ENCODE assay signal across 15 cellular contexts in genomic region chr3:78994174-78995027, GRCh38.
DNase-seq lines count a peak whose midpoint lies in the region; ATAC-seq, FAIRE-seq and TF ChIP-seq lines count a peak whose summit lies in the region.
"Had no signal": no experiment of that assay in that cellular context is flagged by ENCODE, and none has a peak within 500 bp of the region (broad histone marks: within the 10 kb centered on the region; RNA-seq: fewer than 3 reads in every experiment).

No MANE protein-coding gene starts in this region.

- no peak for TF ChIP-seq POLR2A in GM12878 (IDR thresholded peaks at IDR 0.05; ENCODE audit: low read depth, low read length)

- H3K4me3 ChIP-seq in HUES64 (ENCODE audit: low read length) (peak overlapping the region; percentile 40), GM12878 (no peak overlapping the region), smooth muscle cell (no peak overlapping the region)
- H3K4me3 ChIP-seq: gastroesophageal sphincter, transverse colon had no signal

- CTCF ChIA-PET in GM12878 (lab: Yijun Ruan, JAX): interaction anchor here (1.1 to 1.3 kb wide), 2 partner anchors 19 to 21 kb away, joined by 3 read pairs; no protein-coding TSS in a partner anchor

- H3K27ac ChIP-seq in HUES64 (ENCODE audit: low read depth, low read length) (peak overlapping the region; percentile 73), GM12878 (ENCODE audit: control insufficient read depth, insufficient read depth) (no peak overlapping the region), smooth muscle cell (ENCODE audit: low read depth) (peak overlapping the region; percentile 53)
- H3K27ac ChIP-seq: C4-2B, gastroesophageal sphincter, transverse colon had no signal

- H3K9ac ChIP-seq in HUES64 (ENCODE audit: low read depth, low read length) (peak overlapping the region; percentile 6; the same call in 1 of the 2 replicates), GM12878 (ENCODE audit: control insufficient read depth, insufficient read depth, low read length) (no peak overlapping the region), smooth muscle cell (ENCODE audit: low read depth) (no peak overlapping the region)

- no peak overlapping the region for H3K4me2 ChIP-seq in GM12878 (ENCODE audit: control insufficient read depth, insufficient read depth)
- peak overlapping the region; percentile 29 for H3K4me2 ChIP-seq in smooth muscle cell

- SMC1A ChIA-PET in GM12878 (lab: Charles Lee; ENCODE audit: uncharacterized antibody, unreplicated experiment): interaction anchor here (0.8 to 1.4 kb wide), 8 partner anchors 8 to 131 kb away, joined by 3 to 6 read pairs (median 3); no protein-coding TSS in a partner anchor

- ATAC-seq in GM12878 (no peak), GM21786 (IDR thresholded peaks at IDR 0.05; ENCODE audit: unreplicated experiment) (no peak)
- ATAC-seq: gastroesophageal sphincter; naive thymus-derived CD4-positive, alpha-beta T cell had no signal

- H2AFZ ChIP-seq in GM12878 (ENCODE audit: control insufficient read depth, low read depth, low read length) (no peak overlapping the region), smooth muscle cell (ENCODE audit: low read depth) (no peak overlapping the region)

- POLR2A ChIA-PET in GM12878 (lab: Charles Lee): interaction anchor here (0.6 to 1.4 kb wide), 3 partner anchors 9 to 23 kb away, joined by 3 to 4 read pairs (median 3); no protein-coding TSS in a partner anchor

- no peak for TF ChIP-seq CTCF in GM12878 (IDR thresholded peaks at IDR 0.05 in 2 of 3, conservative IDR thresholded peaks at IDR 0.05 in 1 of 3; ENCODE audit: control insufficient read depth in 2 of 3, extremely low read depth in 1 of 3, insufficient read depth in 1 of 3, low read depth in 3 of 3, low read length in 3 of 3)
- TF ChIP-seq CTCF in smooth muscle cell (IDR thresholded peaks at IDR 0.05; ENCODE audit: borderline replicate concordance, insufficient read depth, poor library complexity, severe bottlenecking): no peak

- H3K9me3 ChIP-seq in HUES64 (ENCODE audit: insufficient read depth, low read depth, low read length) (no peaks in the 10 kb centered on the region), GM12878 (replicated peaks; ENCODE audit: control insufficient read depth, insufficient read depth, low read length) (no peaks in the 10 kb centered on the region; the same call in 2 of the 3 replicates), smooth muscle cell (replicated peaks; ENCODE audit: low read depth) (peaks cover 2% of the 10 kb centered on the region)
- H3K9me3 ChIP-seq: transverse colon had no signal

- in situ Hi-C loops in GM12878 (cut with MboI): no loop called here

- TF ChIP-seq EP300 in GM12878 (IDR thresholded peaks at IDR 0.05; ENCODE audit: borderline replicate concordance in 1 of 2, control insufficient read depth in 1 of 2, low read depth in 2 of 2, low read length in 2 of 2): no peak

- H3K27me3 ChIP-seq in HUES64 (ENCODE audit: insufficient read depth, low read length) (no peaks in the 10 kb centered on the region), GM12878 (replicated peaks in 1 of 2; ENCODE audit: control insufficient read depth in 2 of 2, insufficient read depth in 2 of 2, low read length in 1 of 2) (no peaks in the 10 kb centered on the region), smooth muscle cell (ENCODE audit: low read depth) (no peaks in the 10 kb centered on the region)
- H3K27me3 ChIP-seq: gastroesophageal sphincter, transverse colon had no signal

- peaks cover 4% of the 10 kb centered on the region for H3F3A ChIP-seq in smooth muscle cell (ENCODE audit: low read depth)

- H3K4me1 ChIP-seq in HUES64 (ENCODE audit: insufficient read depth, low read length) (peaks cover 30% of the 10 kb centered on the region), GM12878 (ENCODE audit: control insufficient read depth, insufficient read depth, low read length) (no peaks in the 10 kb centered on the region), smooth muscle cell (ENCODE audit: low read depth) (peaks cover 17% of the 10 kb centered on the region)
- H3K4me1 ChIP-seq: gastroesophageal sphincter had no signal

- FAIRE-seq in GM12878 (lab: Jason Lieb, UNC) (no peak), HTR-8/SVneo (lab: Jason Lieb, UNC) (no peak)
- FAIRE-seq: GM12892 had no signal

- intact Hi-C loops in GM12878 (cut with micrococcal nuclease; ENCODE audit: unreplicated experiment): no loop called here

- H3K36me3 ChIP-seq in HUES64 (ENCODE audit: insufficient read depth, low read length): peaks cover 2% of the 10 kb centered on the region; the same call in 1 of the 2 replicates
- H3K36me3 ChIP-seq in GM12878 (ENCODE audit: control insufficient read depth in 2 of 2, insufficient read depth in 2 of 2, low read length in 1 of 2): no peaks in the 10 kb centered on the region
- H3K36me3 ChIP-seq in smooth muscle cell (ENCODE audit: low read depth): no peaks in the 10 kb centered on the region
- H3K36me3 ChIP-seq: gastroesophageal sphincter, transverse colon had no signal

- DNase-seq in GM12878 (ENCODE audit: low read depth, low spot score) (no peak), iPS-NIHi11 (ENCODE audit: low spot score) (peak; percentile 31), smooth muscle cell (lab: John Stamatoyannopoulos, UW; ENCODE audit: unreplicated experiment) (no peak), HTR-8/SVneo (ENCODE audit: insufficient read length, low spot score) (no peak)
- DNase-seq in activated T-cell treated with anti-CD3 and anti-CD28 coated beads, Interleukin-2, amount 50 U/mL, for 1 hour: no peak
- DNase-seq: activated gamma-delta T cell treated with Interleukin-2 at 50 U/mL for 16 hours; naive thymus-derived CD4-positive, alpha-beta T cell; NCI-H226; stimulated activated CD8-positive, alpha-beta memory T cell treated with anti-CD3 and anti-CD28 coated beads, Interleukin-4, amount 100 ng/mL, for 48 hours; transverse colon had no signal

- no peaks in the 10 kb centered on the region for H3K79me2 ChIP-seq in GM12878 (ENCODE audit: control insufficient read depth, insufficient read depth, low read length)
- H3K79me2 ChIP-seq in smooth muscle cell (ENCODE audit: low read depth): peaks cover 85% of the 10 kb centered on the region

- RAD21 ChIA-PET in GM12878 (lab: Charles Lee; ENCODE audit: unreplicated experiment): interaction anchor here (0.5 to 7.5 kb wide), 4 partner anchors 15 to 112 kb away, joined by 3 to 75 read pairs (median 4); no protein-coding TSS in a partner anchor

- TF ChIP-seq RAD21 in GM12878 (IDR thresholded peaks at IDR 0.05; ENCODE audit: insufficient read depth, low read depth, low read length): no peak

- BruUV-seq in GM12878 (replicated peaks; lab: Mats Ljungman, UMichigan): no TSS peak

- 31% methylated on average over 9 of the region's 9 CpGs for WGBS in HUES64
- WGBS in GM12878 (ENCODE audit: insufficient coverage, insufficient replicate concordance, low lambda C conversion rate, missing lambda C conversion rate): 48% methylated on average over 9 of the region's 9 CpGs
- WGBS in smooth muscle cell (ENCODE audit: low lambda C conversion rate): 37% methylated on average over 9 of the region's 9 CpGs

- H4K20me1 ChIP-seq in GM12878 (ENCODE audit: control insufficient read depth, insufficient read depth) (no peaks in the 10 kb centered on the region), smooth muscle cell (ENCODE audit: low read depth) (peaks cover 43% of the 10 kb centered on the region)

TF ChIP-seq in GM12878, 131 proteins besides CTCF, POLR2A, EP300 and RAD21:
- TF ChIP-seq NR2C1 (IDR thresholded peaks at IDR 0.05): peak; percentile 52; the same call in 1 of the 2 replicates
- no peak for TF ChIP-seq ZBTB33 (IDR thresholded peaks at IDR 0.05)
